8 cellular contexts compared by ENCODE assay signal in genomic region chr20:31514154-31515071, GRCh38. TPM values are rescaled to one million over a fixed set of nuclear protein-coding genes. Genes with fewer than 3 reads are reported as not detected.
DNase-seq lines count a peak whose midpoint lies in the region; TF ChIP-seq lines count a peak whose summit lies in the region.

HM13 (plus strand) TSS chr20:31514442; CDS start chr20:31514552, 110 bp downstream.

- H3K9me3 ChIP-seq in neural progenitor cell (ENCODE audit: low read depth), result no peaks in the 10 kb centered on the region

- no peaks in the 10 kb centered on the region for H3K9me3 Mint-ChIP-seq in neural progenitor cell

- H3F3A ChIP-seq in neural progenitor cell (ENCODE audit: low read depth), result peaks cover 4% of the 10 kb centered on the region

- H3K4me2 ChIP-seq in neural progenitor cell, result peak within 1 kb of the TSS; percentile 97

- peak within 1 kb of the TSS; percentile 69 for H3K4me3 ChIP-seq in LNCaP clone FGC (ENCODE audit: low read depth, low read length)
- peak within 1 kb of the TSS; percentile 97 to 99 for H3K4me3 ChIP-seq in foreskin fibroblast (ENCODE audit: low read depth in 1 of 2, low read length in 2 of 2)
- peak within 1 kb of the TSS; percentile 83 for H3K4me3 ChIP-seq in neural progenitor cell

- H3K36me3 ChIP-seq in neural progenitor cell, result no peaks in the 10 kb centered on the region

- H3K27me3 ChIP-seq in neural progenitor cell, result no peaks in the 10 kb centered on the region

- peak within 1 kb of the TSS; percentile 64 for H3K9ac ChIP-seq in neural progenitor cell

- H3K4me1 Mint-ChIP-seq in neural progenitor cell, result no peaks in the 10 kb centered on the region

- peak within 1 kb of the TSS; percentile 84 for H3K4me3 Mint-ChIP-seq in neural progenitor cell

- TF ChIP-seq POLR2A in Raji (IDR thresholded peaks at IDR 0.05; ENCODE audit: insufficient read depth, low read depth, low read length), result peak; percentile 100

- H2AFZ ChIP-seq in neural progenitor cell (replicated peaks), result peak within 1 kb of the TSS; percentile 66

- H3K27ac Mint-ChIP-seq in neural progenitor cell, result no peak within 1 kb of the TSS

- peaks cover 2% of the 10 kb centered on the region for H3K36me3 Mint-ChIP-seq in neural progenitor cell

- H3K79me2 ChIP-seq in neural progenitor cell (ENCODE audit: low read depth), result peaks cover 50% of the 10 kb centered on the region

- H4K20me1 ChIP-seq in neural progenitor cell (ENCODE audit: low read depth), result peaks cover 21% of the 10 kb centered on the region

- peaks cover 2% of the 10 kb centered on the region for H3K27me3 Mint-ChIP-seq in neural progenitor cell (ENCODE audit: insufficient read depth, low read depth)

- peak; percentile 97 for DNase-seq in ELR (ENCODE audit: low read depth)
- peak; percentile 78 for DNase-seq in GOT3 (lab: John Stamatoyannopoulos, UW)
- peak; percentile 78 for DNase-seq in LNCaP clone FGC (ENCODE audit: low read depth)
- DNase-seq in activated gamma-delta T cell (lab: John Stamatoyannopoulos, UW), result peak; percentile 86
- DNase-seq in foreskin fibroblast, result peak; percentile 93 to 98
- DNase-seq in neural progenitor cell (ENCODE audit: low spot score), result peak; percentile 99
- peak; percentile 78 for DNase-seq in stromal cell of bone marrow (ENCODE audit: low read depth)

- peak; percentile 91 for TF ChIP-seq CTCF in LNCaP clone FGC (IDR thresholded peaks at IDR 0.05; ENCODE audit: control insufficient read depth, extremely low read depth, insufficient read depth)
- TF ChIP-seq CTCF in foreskin fibroblast (IDR thresholded peaks at IDR 0.05; ENCODE audit: low read depth, low read length), result peak; percentile 87
- TF ChIP-seq CTCF in neural progenitor cell (IDR thresholded peaks at IDR 0.05), result peak; percentile 98

- H3K27ac ChIP-seq in neural progenitor cell, result no peak within 1 kb of the TSS

- H3K4me1 ChIP-seq in neural progenitor cell, result peaks cover 19% of the 10 kb centered on the region

RNA-seq across cellular contexts. Expression of gene HM13, which starts in this region (rescaled TPM):
- 46.2 and 81.5 TPM in 2 replicates for total RNA-seq in neural progenitor cell (ENCODE audit: low replicate concordance)
